Comparison of ENCODE assay signal across 23 cellular contexts in the genomic region with DNA sequence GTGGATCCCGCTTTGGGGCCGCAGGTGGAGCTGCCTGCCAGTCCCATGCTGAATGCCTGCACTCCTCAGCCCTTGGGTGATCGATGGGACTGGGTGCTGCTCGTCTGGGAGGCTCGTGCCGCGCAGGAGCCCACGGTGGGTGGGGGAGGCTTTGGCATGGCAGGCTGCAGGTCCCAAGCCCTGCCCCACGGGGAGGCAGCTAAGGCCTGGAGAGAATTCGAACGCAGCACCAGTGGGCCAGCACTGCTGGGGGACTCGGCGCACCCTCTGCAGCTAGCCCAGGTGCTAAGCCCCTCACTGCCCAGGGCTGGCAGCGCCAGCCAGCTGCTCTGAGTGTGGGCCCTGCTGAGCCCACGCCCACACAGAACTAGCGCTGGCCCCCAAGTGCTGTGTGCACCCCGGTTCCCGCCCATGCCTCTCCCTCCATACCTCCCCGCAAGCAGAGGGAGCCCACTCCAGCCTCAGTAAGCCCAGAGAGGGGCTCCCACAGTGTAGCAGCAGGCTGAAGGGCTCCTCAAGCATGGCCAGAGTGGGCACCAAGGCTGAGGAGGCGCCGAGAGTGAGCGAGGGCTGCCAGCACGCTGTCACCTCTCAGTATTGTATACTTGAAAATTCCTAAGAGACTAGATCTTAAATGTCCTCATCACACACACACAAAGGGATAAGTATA.
A peak's percentile ranks its signal among the peaks of the same experiment; 100 is the strongest.
DNase-seq lines count a peak whose midpoint lies in the region; ATAC-seq, FAIRE-seq and TF ChIP-seq lines count a peak whose summit lies in the region.
"Had no signal": no experiment of that assay in that cellular context is flagged by ENCODE, and none has a peak within 500 bp of the region (broad histone marks: within the 10 kb centered on the region; RNA-seq: fewer than 3 reads in every experiment).

No MANE protein-coding gene starts in this region.

- DNase-seq in Right ventricle myocardium inferior (ENCODE audit: missing footprints) (peak; percentile 53), heart right ventricle (no peak), HepG2 (ENCODE audit: low spot score) (no peak), spleen (peak; percentile 58), upper lobe of right lung (peak; percentile 55), G401 (ENCODE audit: low spot score) (no peak)
- DNase-seq: 8988T, ACHN, AML-193, BE2C, Calu3, COR-L47, DMS53, DMS79 treated with DMSO at 0.1 percent for 48 hours, GM23248, H7, HCEC 1CT had no signal

- H2AFZ ChIP-seq in HepG2 (ENCODE audit: low read length) = no peak overlapping the region
- H2AFZ ChIP-seq: GM23248 had no signal

- TF ChIP-seq EP300 in HepG2 (IDR thresholded peaks at IDR 0.05; ENCODE audit: low read depth in 2 of 2, low read length in 2 of 2) (no peak), HepG2 (CRISPR knock-in tag; IDR thresholded peaks at IDR 0.05; ENCODE audit: borderline replicate concordance) (no peak)

- no peak overlapping the region for H3K4me2 ChIP-seq in HepG2 (ENCODE audit: low read depth, low read length)
- H3K4me2 ChIP-seq: A549; BLaER1 treated with 17β-estradiol and CSF1 and Interleukin-3, amounts not matched to agents 10 nM and 100 nM had no signal

- TF ChIP-seq CTCF in heart right ventricle (IDR thresholded peaks at IDR 0.05) (no peak), HepG2 (CRISPR knock-in tag; IDR thresholded peaks at IDR 0.05) (no peak), spleen (IDR thresholded peaks at IDR 0.05 in 8 of 11, conservative IDR thresholded peaks at IDR 0.05 in 3 of 11) (no peak), upper lobe of right lung (IDR thresholded peaks at IDR 0.05) (no peak)

- intact Hi-C loops in Right ventricle myocardium inferior (cut with DNase I) = no loop called here
- intact Hi-C loops in heart right ventricle (cut with DNase I) = no loop called here
- intact Hi-C loops in HepG2 (cut with micrococcal nuclease; ENCODE audit: unreplicated experiment) = no loop called here
- intact Hi-C loops in spleen (cut with DNase I; ENCODE audit: low total_unique reads) = no loop called here
- intact Hi-C loops in upper lobe of right lung (cut with DNase I) = no loop called here

- no peak overlapping the region for H3K9ac ChIP-seq in HepG2 (ENCODE audit: insufficient read depth, low read depth, low read length)
- H3K9ac ChIP-seq: BLaER1 treated with 17β-estradiol and CSF1 and Interleukin-3, amounts not matched to agents 10 nM and 100 nM; GM23248 had no signal

- CTCF ChIA-PET in HepG2 (lab: Yijun Ruan, JAX; ENCODE audit: low intra/inter-chr PET ratio, low total read pairs) = no interaction called here

- peaks cover 0 to 15% (median 0%) of the 10 kb centered on the region in 11 donors for H3K9me3 ChIP-seq in heart right ventricle
- peaks cover 11% of the 10 kb centered on the region; the same call in 1 of the 2 replicates for H3K9me3 ChIP-seq in HepG2 (ENCODE audit: low read length)
- peaks cover 0 to 14% (median 5%) of the 10 kb centered on the region in 8 donors for H3K9me3 ChIP-seq in spleen
- H3K9me3 ChIP-seq in upper lobe of right lung = no peaks in the 10 kb centered on the region
- H3K9me3 ChIP-seq: A549, BE2C had no signal

- BruUV-seq in HepG2 (replicated peaks; lab: Mats Ljungman, UMichigan) = no TSS peak

- H3K27ac ChIP-seq in heart right ventricle (no peak overlapping the region), HepG2 (ENCODE audit: extremely low read length, insufficient read depth, low read length) (no peak overlapping the region), spleen (no peak overlapping the region), upper lobe of right lung (no peak overlapping the region)
- H3K27ac ChIP-seq: A549; BLaER1 treated with 17β-estradiol and CSF1 and Interleukin-3, amounts not matched to agents 10 nM and 100 nM; GM23248 had no signal

- no peaks in the 10 kb centered on the region for H4K20me1 ChIP-seq in HepG2 (ENCODE audit: insufficient read depth, low read length)
- H4K20me1 ChIP-seq: BLaER1 treated with 17β-estradiol and CSF1 and Interleukin-3, amounts not matched to agents 10 nM and 100 nM had no signal

- TF ChIP-seq RAD21 in HepG2 (CRISPR knock-in tag; IDR thresholded peaks at IDR 0.05) = no peak

- H3K27me3 ChIP-seq in heart right ventricle = no peaks in the 10 kb centered on the region
- no peaks in the 10 kb centered on the region for H3K27me3 ChIP-seq in HepG2 (ENCODE audit: control insufficient read depth in 1 of 2, insufficient read depth in 2 of 2, low read length in 2 of 2)
- no peaks in the 10 kb centered on the region for H3K27me3 ChIP-seq in spleen (replicated peaks in 1 of 7)
- no peaks in the 10 kb centered on the region for H3K27me3 ChIP-seq in upper lobe of right lung
- H3K27me3 ChIP-seq: BE2C; BLaER1 treated with 17β-estradiol and CSF1 and Interleukin-3, amounts not matched to agents 10 nM and 100 nM had no signal

- in situ Hi-C loops in HepG2 (cut with HindIII; ENCODE audit: extremely low pct_ligation_motif_present, low pct_unique_long_range_greater_than_20kb) = no loop called here
- in situ Hi-C loops in G401 (cut with HindIII; ENCODE audit: low sequenced_read_pairs) = no loop called here

- 81 to 84% methylated on average over 23 of the region's 23 CpGs for WGBS in heart right ventricle, 2 donors
- 22% methylated on average over 7 of the region's 23 CpGs for WGBS in HepG2 (ENCODE audit: low lambda C conversion rate)
- 73 to 88% (median 83%) methylated on average over 5 to 23 of the region's 23 CpGs for WGBS in spleen, 5 donors

- POLR2A ChIA-PET in HepG2 (lab: Yijun Ruan, JAX) = no interaction called here

- FAIRE-seq in HepG2 (lab: Jason Lieb, UNC) = no peak
- FAIRE-seq: A549, G401.6, GM19239, H1 had no signal

- TF ChIP-seq POLR2A in HepG2 (IDR thresholded peaks at IDR 0.05; ENCODE audit: insufficient read depth in 1 of 2, low read depth in 2 of 2, low read length in 2 of 2) (no peak), spleen (IDR thresholded peaks at IDR 0.05) (no peak)

- H3K36me3 ChIP-seq in heart right ventricle (no peaks in the 10 kb centered on the region), HepG2 (replicated peaks in 1 of 2; ENCODE audit: control insufficient read depth in 1 of 2, insufficient read depth in 2 of 2, low read length in 2 of 2) (no peaks in the 10 kb centered on the region), spleen (no peaks in the 10 kb centered on the region), upper lobe of right lung (no peaks in the 10 kb centered on the region)
- H3K36me3 ChIP-seq: BE2C; BLaER1 treated with 17β-estradiol and CSF1 and Interleukin-3, amounts not matched to agents 10 nM and 100 nM had no signal

- ATAC-seq in Right ventricle myocardium inferior (no peak), heart right ventricle (no peak), HepG2 (no peak; the same call in 2 of the 3 replicates), upper lobe of right lung (peak; percentile 33), HG02884 (IDR thresholded peaks at IDR 0.05; ENCODE audit: unreplicated experiment) (no peak)
- ATAC-seq: A549 had no signal

- H3K4me3 ChIP-seq in heart right ventricle = no peak overlapping the region
- no peak overlapping the region for H3K4me3 ChIP-seq in HepG2 (replicated peaks in 1 of 3; ENCODE audit: insufficient read depth in 1 of 3, low read depth in 2 of 3, low read length in 3 of 3)
- no peak overlapping the region for H3K4me3 ChIP-seq in spleen
- H3K4me3 ChIP-seq in upper lobe of right lung = no peak overlapping the region
- H3K4me3 ChIP-seq: A549; BLaER1 treated with 17β-estradiol and CSF1 and Interleukin-3, amounts not matched to agents 10 nM and 100 nM; GM23248 had no signal

- H3K4me1 ChIP-seq in heart right ventricle (no peaks in the 10 kb centered on the region), HepG2 (ENCODE audit: insufficient read depth, low read length) (no peaks in the 10 kb centered on the region), spleen (no peaks in the 10 kb centered on the region), upper lobe of right lung (no peaks in the 10 kb centered on the region)
- H3K4me1 ChIP-seq: A549; BE2C; BLaER1 treated with 17β-estradiol and CSF1 and Interleukin-3, amounts not matched to agents 10 nM and 100 nM had no signal

- H3K79me2 ChIP-seq in HepG2 (ENCODE audit: insufficient read depth, low read length) = no peaks in the 10 kb centered on the region

TF ChIP-seq in HepG2, 621 proteins besides CTCF, POLR2A, EP300 and RAD21:
- TF ChIP-seq ZNF850 (CRISPR knock-in tag; conservative IDR thresholded peaks at IDR 0.05) (peak; percentile 73; the same call in 1 of the 2 replicates), HDAC1 (CRISPR knock-in tag; IDR thresholded peaks at IDR 0.05) (no peak), CCDC6 (CRISPR knock-in tag; IDR thresholded peaks at IDR 0.05) (no peak)
- TF ChIP-seq, protein P1, sequence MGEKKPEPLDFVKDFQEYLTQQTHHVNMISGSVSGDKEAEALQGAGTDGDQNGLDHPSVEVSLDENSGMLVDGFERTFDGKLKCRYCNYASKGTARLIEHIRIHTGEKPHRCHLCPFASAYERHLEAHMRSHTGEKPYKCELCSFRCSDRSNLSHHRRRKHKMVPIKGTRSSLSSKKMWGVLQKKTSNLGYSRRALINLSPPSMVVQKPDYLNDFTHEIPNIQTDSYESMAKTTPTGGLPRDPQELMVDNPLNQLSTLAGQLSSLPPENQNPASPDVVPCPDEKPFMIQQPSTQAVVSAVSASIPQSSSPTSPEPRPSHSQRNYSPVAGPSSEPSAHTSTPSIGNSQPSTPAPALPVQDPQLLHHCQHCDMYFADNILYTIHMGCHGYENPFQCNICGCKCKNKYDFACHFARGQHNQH (CRISPR knock-in tag; IDR thresholded peaks at IDR 0.05) = no peak
TF ChIP-seq in HepG2: peak in this region for 1.

Comparison
In these comparisons a context has a peak if more than half of its experiments do, and no peak if none do; other contexts are left out.
1. DNase-seq: peak in Right ventricle myocardium inferior (single experiment), spleen (single experiment) and upper lobe of right lung (single experiment); none in heart right ventricle (0 of 2), HepG2 (single experiment) and G401 (single experiment).